In the genomic region with DNA sequence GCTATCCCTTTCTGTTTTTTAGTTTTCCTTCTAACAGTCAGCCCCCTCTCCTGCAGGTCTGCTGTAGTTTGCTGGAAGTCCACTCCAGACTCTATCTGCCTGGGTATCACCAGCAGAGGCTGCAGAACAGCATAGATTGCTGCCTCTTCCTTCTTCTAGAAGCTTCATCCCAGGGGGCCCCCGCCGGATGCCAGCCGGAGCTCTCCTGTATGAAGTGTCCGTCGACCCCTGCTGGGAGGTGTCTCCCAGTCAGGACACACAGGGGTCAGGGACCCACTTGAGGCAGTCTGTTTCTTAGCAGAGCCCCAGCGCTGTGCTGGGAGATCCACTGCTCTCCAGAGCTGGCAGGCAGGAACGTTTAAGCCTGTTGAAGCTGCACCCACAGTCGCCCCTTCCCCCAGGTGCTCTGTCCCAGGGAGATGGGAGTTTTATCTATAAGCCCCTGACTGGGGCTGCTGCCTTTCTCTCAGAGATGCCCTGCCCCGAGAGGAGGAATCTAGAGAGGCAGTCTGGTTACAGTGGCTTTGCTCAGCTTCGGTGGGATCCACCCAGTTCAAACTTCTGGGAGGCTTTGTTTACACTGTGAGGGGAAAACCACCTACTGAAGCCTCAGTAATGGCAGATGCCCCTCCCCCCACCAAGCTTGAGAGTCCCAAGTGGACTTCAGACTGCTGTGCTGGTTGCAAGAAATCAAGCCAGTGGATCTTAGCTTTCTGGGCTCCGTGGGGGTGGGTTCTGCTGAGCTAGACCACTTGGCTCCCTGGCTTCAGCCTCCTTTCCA, we compare ENCODE assay signal across 1 cellular context.
TF ChIP-seq lines count a peak whose summit lies in the region.
"Not testable (repeated sequence)": the region's sequence is repeated elsewhere in the genome, so short reads cannot be mapped to it uniquely, and the experiment has no call there.

No MANE protein-coding gene starts in this region.

TF ChIP-seq in HepG2, 621 proteins besides CTCF, POLR2A, EP300 and RAD21:
- TF ChIP-seq ZMYM4 (CRISPR knock-in tag; IDR thresholded peaks at IDR 0.05): peak; percentile 50; the same call in 1 of the 2 replicates
- TF ChIP-seq FOXA3 (CRISPR knock-in tag; IDR thresholded peaks at IDR 0.05): peak; percentile 54
- peak; percentile 38; the same call in 1 of the 2 replicates for TF ChIP-seq HNF4G (IDR thresholded peaks at IDR 0.05; ENCODE audit: borderline replicate concordance, low read depth, low read length)
- not testable (repeated sequence) for TF ChIP-seq HNF4G (CRISPR knock-in tag; IDR thresholded peaks at IDR 0.05; ENCODE audit: borderline replicate concordance, low read depth); FOXA1 (IDR thresholded peaks at IDR 0.05)
- TF ChIP-seq SAP130 (CRISPR knock-in tag; IDR thresholded peaks at IDR 0.05; ENCODE audit: low read depth): 0 out of 2 replicates have a peak, but pooled peaks have one; percentile 27
- peak; percentile 15 for TF ChIP-seq YY1 (IDR thresholded peaks at IDR 0.05; ENCODE audit: insufficient read depth, insufficient replicate concordance, low read depth, low read length)
- TF ChIP-seq, protein P1, sequence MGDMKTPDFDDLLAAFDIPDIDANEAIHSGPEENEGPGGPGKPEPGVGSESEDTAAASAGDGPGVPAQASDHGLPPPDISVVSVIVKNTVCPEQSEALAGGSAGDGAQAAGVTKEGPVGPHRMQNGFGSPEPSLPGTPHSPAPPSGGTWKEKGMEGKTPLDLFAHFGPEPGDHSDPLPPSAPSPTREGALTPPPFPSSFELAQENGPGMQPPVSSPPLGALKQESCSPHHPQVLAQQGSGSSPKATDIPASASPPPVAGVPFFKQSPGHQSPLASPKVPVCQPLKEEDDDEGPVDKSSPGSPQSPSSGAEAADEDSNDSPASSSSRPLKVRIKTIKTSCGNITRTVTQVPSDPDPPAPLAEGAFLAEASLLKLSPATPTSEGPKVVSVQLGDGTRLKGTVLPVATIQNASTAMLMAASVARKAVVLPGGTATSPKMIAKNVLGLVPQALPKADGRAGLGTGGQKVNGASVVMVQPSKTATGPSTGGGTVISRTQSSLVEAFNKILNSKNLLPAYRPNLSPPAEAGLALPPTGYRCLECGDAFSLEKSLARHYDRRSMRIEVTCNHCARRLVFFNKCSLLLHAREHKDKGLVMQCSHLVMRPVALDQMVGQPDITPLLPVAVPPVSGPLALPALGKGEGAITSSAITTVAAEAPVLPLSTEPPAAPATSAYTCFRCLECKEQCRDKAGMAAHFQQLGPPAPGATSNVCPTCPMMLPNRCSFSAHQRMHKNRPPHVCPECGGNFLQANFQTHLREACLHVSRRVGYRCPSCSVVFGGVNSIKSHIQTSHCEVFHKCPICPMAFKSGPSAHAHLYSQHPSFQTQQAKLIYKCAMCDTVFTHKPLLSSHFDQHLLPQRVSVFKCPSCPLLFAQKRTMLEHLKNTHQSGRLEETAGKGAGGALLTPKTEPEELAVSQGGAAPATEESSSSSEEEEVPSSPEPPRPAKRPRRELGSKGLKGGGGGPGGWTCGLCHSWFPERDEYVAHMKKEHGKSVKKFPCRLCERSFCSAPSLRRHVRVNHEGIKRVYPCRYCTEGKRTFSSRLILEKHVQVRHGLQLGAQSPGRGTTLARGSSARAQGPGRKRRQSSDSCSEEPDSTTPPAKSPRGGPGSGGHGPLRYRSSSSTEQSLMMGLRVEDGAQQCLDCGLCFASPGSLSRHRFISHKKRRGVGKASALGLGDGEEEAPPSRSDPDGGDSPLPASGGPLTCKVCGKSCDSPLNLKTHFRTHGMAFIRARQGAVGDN (CRISPR knock-in tag; IDR thresholded peaks at IDR 0.05): peak; percentile 35
- TF ChIP-seq, protein P2, sequence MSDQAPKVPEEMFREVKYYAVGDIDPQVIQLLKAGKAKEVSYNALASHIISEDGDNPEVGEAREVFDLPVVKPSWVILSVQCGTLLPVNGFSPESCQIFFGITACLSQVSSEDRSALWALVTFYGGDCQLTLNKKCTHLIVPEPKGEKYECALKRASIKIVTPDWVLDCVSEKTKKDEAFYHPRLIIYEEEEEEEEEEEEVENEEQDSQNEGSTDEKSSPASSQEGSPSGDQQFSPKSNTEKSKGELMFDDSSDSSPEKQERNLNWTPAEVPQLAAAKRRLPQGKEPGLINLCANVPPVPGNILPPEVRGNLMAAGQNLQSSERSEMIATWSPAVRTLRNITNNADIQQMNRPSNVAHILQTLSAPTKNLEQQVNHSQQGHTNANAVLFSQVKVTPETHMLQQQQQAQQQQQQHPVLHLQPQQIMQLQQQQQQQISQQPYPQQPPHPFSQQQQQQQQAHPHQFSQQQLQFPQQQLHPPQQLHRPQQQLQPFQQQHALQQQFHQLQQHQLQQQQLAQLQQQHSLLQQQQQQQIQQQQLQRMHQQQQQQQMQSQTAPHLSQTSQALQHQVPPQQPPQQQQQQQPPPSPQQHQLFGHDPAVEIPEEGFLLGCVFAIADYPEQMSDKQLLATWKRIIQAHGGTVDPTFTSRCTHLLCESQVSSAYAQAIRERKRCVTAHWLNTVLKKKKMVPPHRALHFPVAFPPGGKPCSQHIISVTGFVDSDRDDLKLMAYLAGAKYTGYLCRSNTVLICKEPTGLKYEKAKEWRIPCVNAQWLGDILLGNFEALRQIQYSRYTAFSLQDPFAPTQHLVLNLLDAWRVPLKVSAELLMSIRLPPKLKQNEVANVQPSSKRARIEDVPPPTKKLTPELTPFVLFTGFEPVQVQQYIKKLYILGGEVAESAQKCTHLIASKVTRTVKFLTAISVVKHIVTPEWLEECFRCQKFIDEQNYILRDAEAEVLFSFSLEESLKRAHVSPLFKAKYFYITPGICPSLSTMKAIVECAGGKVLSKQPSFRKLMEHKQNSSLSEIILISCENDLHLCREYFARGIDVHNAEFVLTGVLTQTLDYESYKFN (CRISPR knock-in tag; conservative IDR thresholded peaks at IDR 0.05): peak; percentile 39
- TF ChIP-seq FOXA1 (CRISPR knock-in tag; IDR thresholded peaks at IDR 0.05): peak; percentile 37; the same call in 1 of the 2 replicates
- TF ChIP-seq HNF4A (CRISPR knock-in tag; IDR thresholded peaks at IDR 0.05): peak; percentile 39; the same call in 1 of the 2 replicates
- TF ChIP-seq, protein P3, sequence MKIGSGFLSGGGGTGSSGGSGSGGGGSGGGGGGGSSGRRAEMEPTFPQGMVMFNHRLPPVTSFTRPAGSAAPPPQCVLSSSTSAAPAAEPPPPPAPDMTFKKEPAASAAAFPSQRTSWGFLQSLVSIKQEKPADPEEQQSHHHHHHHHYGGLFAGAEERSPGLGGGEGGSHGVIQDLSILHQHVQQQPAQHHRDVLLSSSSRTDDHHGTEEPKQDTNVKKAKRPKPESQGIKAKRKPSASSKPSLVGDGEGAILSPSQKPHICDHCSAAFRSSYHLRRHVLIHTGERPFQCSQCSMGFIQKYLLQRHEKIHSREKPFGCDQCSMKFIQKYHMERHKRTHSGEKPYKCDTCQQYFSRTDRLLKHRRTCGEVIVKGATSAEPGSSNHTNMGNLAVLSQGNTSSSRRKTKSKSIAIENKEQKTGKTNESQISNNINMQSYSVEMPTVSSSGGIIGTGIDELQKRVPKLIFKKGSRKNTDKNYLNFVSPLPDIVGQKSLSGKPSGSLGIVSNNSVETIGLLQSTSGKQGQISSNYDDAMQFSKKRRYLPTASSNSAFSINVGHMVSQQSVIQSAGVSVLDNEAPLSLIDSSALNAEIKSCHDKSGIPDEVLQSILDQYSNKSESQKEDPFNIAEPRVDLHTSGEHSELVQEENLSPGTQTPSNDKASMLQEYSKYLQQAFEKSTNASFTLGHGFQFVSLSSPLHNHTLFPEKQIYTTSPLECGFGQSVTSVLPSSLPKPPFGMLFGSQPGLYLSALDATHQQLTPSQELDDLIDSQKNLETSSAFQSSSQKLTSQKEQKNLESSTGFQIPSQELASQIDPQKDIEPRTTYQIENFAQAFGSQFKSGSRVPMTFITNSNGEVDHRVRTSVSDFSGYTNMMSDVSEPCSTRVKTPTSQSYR (CRISPR knock-in tag; IDR thresholded peaks at IDR 0.05; ENCODE audit: borderline replicate concordance): peak; percentile 92
